21 cellular contexts compared by ENCODE assay signal in the genomic region with DNA sequence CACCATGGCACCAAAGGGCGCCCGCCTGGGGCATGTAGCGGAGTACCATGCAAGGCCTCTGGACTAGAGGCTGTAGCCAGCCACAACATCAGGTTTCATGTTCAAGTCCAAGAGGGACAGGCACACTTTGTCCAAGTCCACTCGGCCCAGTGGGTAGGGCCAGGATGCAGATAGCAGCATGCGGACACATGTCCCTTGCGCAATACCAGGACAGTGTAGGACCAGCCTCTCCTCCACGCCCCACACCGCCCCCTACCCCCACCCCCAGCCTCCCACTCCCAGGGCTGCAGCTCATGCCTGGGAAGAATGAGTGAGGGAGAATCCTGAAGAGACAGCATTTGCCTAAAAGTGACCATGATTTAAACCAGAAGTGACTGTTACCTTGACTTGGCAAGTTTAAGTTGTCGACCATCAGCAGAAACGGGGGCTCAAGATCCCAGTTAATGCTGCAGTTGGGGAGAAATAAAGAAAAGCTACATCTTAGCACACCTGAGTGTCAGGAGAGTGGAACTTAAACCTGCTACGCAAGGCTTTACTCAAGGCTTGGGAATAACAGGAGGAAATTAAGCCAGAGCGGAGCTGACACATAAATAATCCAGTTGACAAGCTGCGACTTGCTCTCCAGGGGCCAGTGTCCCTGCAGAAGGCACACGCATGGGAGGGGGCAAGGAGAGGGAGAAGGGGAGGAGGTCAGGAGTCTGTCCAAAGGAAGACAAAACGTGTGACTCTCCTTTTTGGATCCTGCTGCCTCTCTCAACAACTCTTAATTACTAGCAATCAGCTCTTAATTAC.
DNase-seq lines count a peak whose midpoint lies in the region; ATAC-seq and TF ChIP-seq lines count a peak whose summit lies in the region.
"Had no signal": no experiment of that assay in that cellular context is flagged by ENCODE, and none has a peak within 500 bp of the region (broad histone marks: within the 10 kb centered on the region; RNA-seq: fewer than 3 reads in every experiment).

No MANE protein-coding gene starts in this region.

- no peak overlapping the region for H3K9ac ChIP-seq in mammary epithelial cell (ENCODE audit: insufficient read depth, low read length)
- H3K9ac ChIP-seq: BLaER1 treated with 17β-estradiol and CSF1 and Interleukin-3, amounts not matched to agents 10 nM and 100 nM had no signal

- peaks cover 22% of the 10 kb centered on the region for H3K4me1 Mint-ChIP-seq in activated naive CD4-positive, alpha-beta T cell treated with anti-CD3 and anti-CD28 coated beads, Interleukin-2, amount 50 U/mL, for 24 hours
- H3K4me1 Mint-ChIP-seq in stimulated activated memory B cell treated with anti-CD40 and anti-IgM and Interleukin-4, amounts not matched to agents 10 μg/mL and 1 μg/mL and 100 μg/mL, for 72 hours = peaks cover 15% of the 10 kb centered on the region

- BruUV-seq in mammary epithelial cell (replicated peaks; lab: Mats Ljungman, UMichigan) = TSS peak; percentile 71

- peak overlapping the region; percentile 57 for H2AFZ ChIP-seq in mammary epithelial cell (ENCODE audit: low read depth, low read length)

- H3K36me3 ChIP-seq in mammary epithelial cell (ENCODE audit: insufficient read depth, low read length) = no peaks in the 10 kb centered on the region
- H3K36me3 ChIP-seq: BLaER1 treated with 17β-estradiol and CSF1 and Interleukin-3, amounts not matched to agents 10 nM and 100 nM; heart right ventricle had no signal

- CTCF ChIA-PET in mammary epithelial cell (lab: Charles Lee; ENCODE audit: low non-redundant PET) = no interaction called here

- H3K36me3 Mint-ChIP-seq in activated naive CD4-positive, alpha-beta T cell treated with anti-CD3 and anti-CD28 coated beads, Interleukin-2, amount 50 U/mL, for 24 hours = no peaks in the 10 kb centered on the region
- peaks cover 0 to 13% of the 10 kb centered on the region in 2 donors for H3K36me3 Mint-ChIP-seq in activated naive CD4-positive, alpha-beta T cell treated with anti-CD3 and anti-CD28 coated beads, Interleukin-2, amount 50 U/mL, for 72 hours
- no peaks in the 10 kb centered on the region for H3K36me3 Mint-ChIP-seq in stimulated activated memory B cell treated with anti-CD40 and anti-IgM and Interleukin-4, amounts not matched to agents 10 μg/mL and 1 μg/mL and 100 μg/mL, for 72 hours

- TF ChIP-seq CTCF in mammary epithelial cell (conservative IDR thresholded peaks at IDR 0.05 in 1 of 2, IDR thresholded peaks at IDR 0.05 in 1 of 2; ENCODE audit: extremely low read depth in 1 of 2, insufficient read depth in 1 of 2, low read depth in 1 of 2, low read length in 2 of 2) = no peak

- peak overlapping the region; percentile 34 for H3K4me2 ChIP-seq in mammary epithelial cell (ENCODE audit: insufficient read depth, low read depth, low read length)
- H3K4me2 ChIP-seq: BLaER1 treated with 17β-estradiol and CSF1 and Interleukin-3, amounts not matched to agents 10 nM and 100 nM had no signal

- H3K27ac ChIP-seq in mammary epithelial cell (ENCODE audit: insufficient read depth, low read depth, low read length) = no peak overlapping the region
- H3K27ac ChIP-seq: BLaER1 treated with 17β-estradiol and CSF1 and Interleukin-3, amounts not matched to agents 10 nM and 100 nM; body of pancreas; heart right ventricle; psoas muscle had no signal

- no peaks in the 10 kb centered on the region for H4K20me1 ChIP-seq in mammary epithelial cell (ENCODE audit: insufficient read depth, low read length)
- H4K20me1 ChIP-seq: BLaER1 treated with 17β-estradiol and CSF1 and Interleukin-3, amounts not matched to agents 10 nM and 100 nM had no signal

- 34% methylated on average over 8 of the region's 15 CpGs for WGBS in mammary epithelial cell (ENCODE audit: low coverage, missing lambda C conversion rate)

- no peaks in the 10 kb centered on the region for H3K27me3 Mint-ChIP-seq in activated naive CD4-positive, alpha-beta T cell treated with anti-CD3 and anti-CD28 coated beads, Interleukin-2, amount 50 U/mL, for 24 hours
- H3K27me3 Mint-ChIP-seq in stimulated activated memory B cell treated with anti-CD40 and anti-IgM and Interleukin-4, amounts not matched to agents 10 μg/mL and 1 μg/mL and 100 μg/mL, for 72 hours = peaks cover 16% of the 10 kb centered on the region
- H3K27me3 Mint-ChIP-seq: activated CD8-positive, alpha-beta memory T cell treated with anti-CD3 and anti-CD28 coated beads, Interleukin-2, amount 10 ng/mL, durations not matched to agents 7 days and 5 days had no signal

- dilution Hi-C loops in mammary epithelial cell (cut with HindIII; ENCODE audit: low sequenced_read_pairs) = no loop called here

- intact Hi-C loops in mammary epithelial cell (cut with micrococcal nuclease) = no loop called here

- no peaks in the 10 kb centered on the region for H3K9me3 Mint-ChIP-seq in activated naive CD4-positive, alpha-beta T cell treated with anti-CD3 and anti-CD28 coated beads, Interleukin-2, amount 50 U/mL, for 24 hours
- peaks cover 4 to 7% of the 10 kb centered on the region in 2 donors for H3K9me3 Mint-ChIP-seq in activated naive CD4-positive, alpha-beta T cell treated with anti-CD3 and anti-CD28 coated beads, Interleukin-2, amount 50 U/mL, for 72 hours
- H3K9me3 Mint-ChIP-seq in stimulated activated memory B cell treated with anti-CD40 and anti-IgM and Interleukin-4, amounts not matched to agents 10 μg/mL and 1 μg/mL and 100 μg/mL, for 72 hours = no peaks in the 10 kb centered on the region

- H3K4me1 ChIP-seq in mammary epithelial cell (ENCODE audit: insufficient read depth, low read length) = peaks cover 14% of the 10 kb centered on the region
- H3K4me1 ChIP-seq: body of pancreas, heart right ventricle, psoas muscle had no signal

- no peaks in the 10 kb centered on the region for H3K9me3 ChIP-seq in mammary epithelial cell (replicated peaks; ENCODE audit: insufficient read depth, low read length)
- H3K9me3 ChIP-seq: BLaER1 treated with 17β-estradiol and CSF1 and Interleukin-3, amounts not matched to agents 10 nM and 100 nM; body of pancreas; heart right ventricle; psoas muscle had no signal

- no peak for ATAC-seq in activated naive CD4-positive, alpha-beta T cell treated with anti-CD3 and anti-CD28 coated beads, Interleukin-2, amount 50 U/mL, for 72 hours
- no peak for ATAC-seq in stimulated activated memory B cell treated with anti-CD40 and anti-IgM and Interleukin-4, amounts not matched to agents 10 μg/mL and 1 μg/mL and 100 μg/mL, for 72 hours
- no peak for ATAC-seq in HG03196 (IDR thresholded peaks at IDR 0.05; ENCODE audit: unreplicated experiment)
- ATAC-seq: activated CD4-positive, alpha-beta T cell treated with anti-CD3 and anti-CD28 coated beads for 36 hours; activated CD8-positive, alpha-beta memory T cell treated with anti-CD3 and anti-CD28 coated beads, Interleukin-2, amount 10 ng/mL, durations not matched to agents 7 days and 5 days; body of pancreas; psoas muscle had no signal

- no peaks in the 10 kb centered on the region for H3K79me2 ChIP-seq in mammary epithelial cell (ENCODE audit: insufficient read depth, low read length)

- H3K27ac Mint-ChIP-seq in activated naive CD4-positive, alpha-beta T cell treated with anti-CD3 and anti-CD28 coated beads, Interleukin-2, amount 50 U/mL, for 24 hours = peak overlapping the region; percentile 51
- H3K27ac Mint-ChIP-seq in activated naive CD4-positive, alpha-beta T cell treated with anti-CD3 and anti-CD28 coated beads, Interleukin-2, amount 50 U/mL, for 72 hours = no peak overlapping the region
- peak overlapping the region; percentile 35 for H3K27ac Mint-ChIP-seq in stimulated activated memory B cell treated with anti-CD40 and anti-IgM and Interleukin-4, amounts not matched to agents 10 μg/mL and 1 μg/mL and 100 μg/mL, for 72 hours
- H3K27ac Mint-ChIP-seq: activated T-helper 1 cell treated with anti-CD3 and anti-CD28 coated beads, Interleukin-12 subunit alpha, Interleukin-12 subunit beta, Interleukin-2, Interleukin-4 antibody, amounts not matched to agents 30 ng/mL and 10 ng/mL and 1 ng/mL, durations not matched to agents 14 hours and 24 hours and 36 hours had no signal

- no peaks in the 10 kb centered on the region for H3K27me3 ChIP-seq in mammary epithelial cell (ENCODE audit: insufficient read depth, low read length)
- H3K27me3 ChIP-seq: body of pancreas had no signal

- DNase-seq in activated naive CD4-positive, alpha-beta T cell treated with anti-CD3 and anti-CD28 coated beads, Interleukin-2, amount 50 U/mL, for 72 hours (ENCODE audit: low spot score in 2 of 2) = no peak
- DNase-seq in NCI-H524 treated with DMSO at 0.1 percent for 48 hours (lab: John Stamatoyannopoulos, UW) = peak; percentile 30
- peak; percentile 29 for DNase-seq in mammary epithelial cell
- DNase-seq in activated CD8-positive, alpha-beta memory T cell treated with anti-CD3 and anti-CD28 coated beads for 24 hours = no peak
- DNase-seq in amygdala (lab: John Stamatoyannopoulos, UW) = no peak
- DNase-seq: ACHN; activated CD4-positive, alpha-beta T cell treated with anti-CD3 and anti-CD28 coated beads for 36 hours; activated CD8-positive, alpha-beta memory T cell treated with anti-CD3 and anti-CD28 coated beads, Interleukin-2, amount 10 ng/mL, durations not matched to agents 7 days and 5 days; body of pancreas; cortex of kidney; heart right ventricle; NCI-H187; psoas muscle; stimulated activated CD4-positive, alpha-beta T cell treated with anti-CD3 and anti-CD28 coated beads, Interleukin-1b, Interleukin-23, amount 100 ng/mL, for 48 hours; stimulated activated naive CD4-positive, alpha-beta T cell treated with Interleukin-2 at 50 U/mL for 16 hours; SW 1271 had no signal

- H3K4me3 ChIP-seq in mammary epithelial cell (replicated peaks in 1 of 3; ENCODE audit: insufficient read depth in 1 of 3, low read depth in 2 of 3, low read length in 3 of 3) = no peak overlapping the region
- H3K4me3 ChIP-seq: BLaER1 treated with 17β-estradiol and CSF1 and Interleukin-3, amounts not matched to agents 10 nM and 100 nM; body of pancreas; heart right ventricle; psoas muscle had no signal

- no peak overlapping the region for H3K4me3 Mint-ChIP-seq in activated naive CD4-positive, alpha-beta T cell treated with anti-CD3 and anti-CD28 coated beads, Interleukin-2, amount 50 U/mL, for 24 hours
- H3K4me3 Mint-ChIP-seq in stimulated activated memory B cell treated with anti-CD40 and anti-IgM and Interleukin-4, amounts not matched to agents 10 μg/mL and 1 μg/mL and 100 μg/mL, for 72 hours = no peak overlapping the region
- H3K4me3 Mint-ChIP-seq: activated CD4-positive, alpha-beta T cell treated with anti-CD3 and anti-CD28 coated beads for 36 hours; activated CD8-positive, alpha-beta memory T cell treated with anti-CD3 and anti-CD28 coated beads, Interleukin-2, amount 10 ng/mL, durations not matched to agents 7 days and 5 days; activated T-helper 1 cell treated with anti-CD3 and anti-CD28 coated beads, Interleukin-12 subunit alpha, Interleukin-12 subunit beta, Interleukin-2, Interleukin-4 antibody, amounts not matched to agents 30 ng/mL and 10 ng/mL and 1 ng/mL, durations not matched to agents 14 hours and 24 hours and 36 hours had no signal

- in situ Hi-C loops in mammary epithelial cell (cut with MboI; ENCODE audit: low sequenced_read_pairs in 2 of 2) = no loop called here

Comparison
In these comparisons a context has a peak if more than half of its experiments do, and no peak if none do; other contexts are left out.
1. H3K27ac Mint-ChIP-seq: peak in activated naive CD4-positive, alpha-beta T cell treated with anti-CD3 and anti-CD28 coated beads, Interleukin-2, amount 50 U/mL, for 24 hours (single experiment) and stimulated activated memory B cell treated with anti-CD40 and anti-IgM and Interleukin-4, amounts not matched to agents 10 μg/mL and 1 μg/mL and 100 μg/mL, for 72 hours (single experiment); none in activated naive CD4-positive, alpha-beta T cell treated with anti-CD3 and anti-CD28 coated beads, Interleukin-2, amount 50 U/mL, for 72 hours (0 of 2).
2. DNase-seq: peak in NCI-H524 treated with DMSO at 0.1 percent for 48 hours (single experiment) and mammary epithelial cell (single experiment); none in activated naive CD4-positive, alpha-beta T cell treated with anti-CD3 and anti-CD28 coated beads, Interleukin-2, amount 50 U/mL, for 72 hours (0 of 2), activated CD8-positive, alpha-beta memory T cell treated with anti-CD3 and anti-CD28 coated beads for 24 hours (single experiment) and amygdala (0 of 56).